ENCODE assay signal across 23 cellular contexts in genomic region chrX:9635805-9636204, GRCh38.
DNase-seq lines count a peak whose midpoint lies in the region; ATAC-seq and TF ChIP-seq lines count a peak whose summit lies in the region.
"Had no signal": no experiment of that assay in that cellular context is flagged by ENCODE, and none has a peak within 500 bp of the region (broad histone marks: within the 10 kb centered on the region; RNA-seq: fewer than 3 reads in every experiment).

No MANE protein-coding gene starts in this region.

- TF ChIP-seq CTCF in CD8-positive, alpha-beta T cell (IDR thresholded peaks at IDR 0.05) = no peak
- TF ChIP-seq CTCF in fibroblast of villous mesenchyme (IDR thresholded peaks at IDR 0.05; ENCODE audit: insufficient read depth, low read depth, low read length) (no peak), psoas muscle (IDR thresholded peaks at IDR 0.05) (no peak)

- POLR2A ChIA-PET in CD8-positive, alpha-beta T cell (lab: Charles Lee) = no interaction called here

- H3K9me3 ChIP-seq in CD8-positive, alpha-beta T cell (ENCODE audit: low read length) = no peaks in the 10 kb centered on the region
- H3K9me3 ChIP-seq in psoas muscle = no peaks in the 10 kb centered on the region
- H3K9me3 ChIP-seq: body of pancreas, spleen had no signal

- no peak overlapping the region for H3K4me3 Mint-ChIP-seq in CD8-positive, alpha-beta T cell
- H3K4me3 Mint-ChIP-seq: CD14-positive monocyte; stimulated activated memory B cell treated with anti-CD40 and anti-IgM and Interleukin-4, amounts not matched to agents 10 μg/mL and 1 μg/mL and 100 μg/mL, for 72 hours had no signal

- no peak for DNase-seq in CD8-positive, alpha-beta T cell
- peak; percentile 0 for DNase-seq in OCI-M1 (lab: John Stamatoyannopoulos, UW)
- DNase-seq in fibroblast of villous mesenchyme (ENCODE audit: low read depth) = peak; percentile 68
- DNase-seq in psoas muscle = no peak
- DNase-seq in putamen (ENCODE audit: low spot score) = no peak
- no peak for DNase-seq in AG08395 (ENCODE audit: low spot score)
- DNase-seq in Ammon's horn (ENCODE audit: low spot score) = no peak
- DNase-seq: ACHN; activated CD4-positive, alpha-beta T cell treated with anti-CD3 and anti-CD28 coated beads, Interleukin-2, amount 50 U/mL, for 48 hours; activated CD8-positive, alpha-beta memory T cell treated with anti-CD3 and anti-CD28 coated beads, Interleukin-2, amount 50 U/mL, for 48 hours; activated effector memory CD4-positive, alpha-beta T cell treated with anti-CD3 and anti-CD28 coated beads, Interleukin-2, amount 50 U/mL, for 16 hours; body of pancreas; erythroblast; kidney; NCI-H1417 treated with DMSO at 0.1 percent for 48 hours; NCI-H2081 treated with DMSO at 0.1 percent for 48 hours; NCI-H82; spleen; stimulated activated CD4-positive, alpha-beta T cell treated with anti-CD3 and anti-CD28 coated beads, Interleukin-2, amount 100 ng/mL, for 48 hours had no signal

- no peaks in the 10 kb centered on the region for H3K9me3 Mint-ChIP-seq in CD8-positive, alpha-beta T cell
- H3K9me3 Mint-ChIP-seq: CD14-positive monocyte; stimulated activated memory B cell treated with anti-CD40 and anti-IgM and Interleukin-4, amounts not matched to agents 10 μg/mL and 1 μg/mL and 100 μg/mL, for 72 hours had no signal

- 18 to 52% (median 40%) methylated on average over 4 of the region's 4 CpGs for WGBS in psoas muscle, 3 donors

- no peaks in the 10 kb centered on the region for H3K4me1 ChIP-seq in CD8-positive, alpha-beta T cell (ENCODE audit: insufficient read depth, low read length)
- H3K4me1 ChIP-seq in psoas muscle = no peaks in the 10 kb centered on the region
- H3K4me1 ChIP-seq: body of pancreas, spleen had no signal

- H3K4me3 ChIP-seq in CD8-positive, alpha-beta T cell (ENCODE audit: low read depth, low read length) = no peak overlapping the region
- H3K4me3 ChIP-seq in fibroblast of villous mesenchyme (ENCODE audit: low read depth, low read length) = no peak overlapping the region
- H3K4me3 ChIP-seq in psoas muscle = no peak overlapping the region
- H3K4me3 ChIP-seq: body of pancreas, spleen had no signal

- H3K27ac ChIP-seq in CD8-positive, alpha-beta T cell (ENCODE audit: low read depth, low read length) = no peak overlapping the region
- H3K27ac ChIP-seq in psoas muscle = no peak overlapping the region
- H3K27ac ChIP-seq: body of pancreas, spleen had no signal

- ATAC-seq in CD8-positive, alpha-beta T cell = no peak
- peak in 3 of 4 donors; percentile 42 to 60 (median 51) for ATAC-seq in psoas muscle
- ATAC-seq in HG03280 (IDR thresholded peaks at IDR 0.05; ENCODE audit: unreplicated experiment) = no peak
- ATAC-seq: body of pancreas; HCT116; stimulated activated memory B cell treated with anti-CD40 and anti-IgM and Interleukin-4, amounts not matched to agents 10 μg/mL and 1 μg/mL and 100 μg/mL, for 72 hours had no signal

- H3K27me3 Mint-ChIP-seq in CD8-positive, alpha-beta T cell (ENCODE audit: low read depth) = no peaks in the 10 kb centered on the region
- H3K27me3 Mint-ChIP-seq: stimulated activated memory B cell treated with anti-CD40 and anti-IgM and Interleukin-4, amounts not matched to agents 10 μg/mL and 1 μg/mL and 100 μg/mL, for 72 hours had no signal

- intact Hi-C loops in CD8-positive, alpha-beta T cell (cut with DNase I, micrococcal nuclease) = no loop called here
- intact Hi-C loops in psoas muscle (cut with DNase I) = no loop called here

- peaks cover 16% of the 10 kb centered on the region for H3K4me1 Mint-ChIP-seq in CD8-positive, alpha-beta T cell (ENCODE audit: low read depth)
- H3K4me1 Mint-ChIP-seq: CD14-positive monocyte had no signal

- H3K27me3 ChIP-seq in CD8-positive, alpha-beta T cell (ENCODE audit: insufficient read depth, low read length) = no peaks in the 10 kb centered on the region
- H3K27me3 ChIP-seq in psoas muscle (ENCODE audit: insufficient read depth in 3 of 3, low read length in 2 of 3) = no peaks in the 10 kb centered on the region
- H3K27me3 ChIP-seq: body of pancreas, spleen had no signal

- no peaks in the 10 kb centered on the region for H3K36me3 ChIP-seq in CD8-positive, alpha-beta T cell (ENCODE audit: insufficient read depth, low read length)
- H3K36me3 ChIP-seq in psoas muscle (ENCODE audit: insufficient read depth in 1 of 2, low read depth in 1 of 2) = no peaks in the 10 kb centered on the region
- H3K36me3 ChIP-seq: spleen had no signal

- H3K27ac Mint-ChIP-seq in CD8-positive, alpha-beta T cell = peak overlapping the region; percentile 64
- H3K27ac Mint-ChIP-seq: CD14-positive monocyte; stimulated activated memory B cell treated with anti-CD40 and anti-IgM and Interleukin-4, amounts not matched to agents 10 μg/mL and 1 μg/mL and 100 μg/mL, for 72 hours had no signal

- CTCF ChIA-PET in CD8-positive, alpha-beta T cell (lab: Charles Lee) = no interaction called here

- peaks cover 3% of the 10 kb centered on the region for H3K36me3 Mint-ChIP-seq in CD8-positive, alpha-beta T cell

Comparison
In these comparisons a context has a peak if more than half of its experiments do, and no peak if none do; other contexts are left out.
1. ATAC-seq: peak in psoas muscle (3 of 4); none in CD8-positive, alpha-beta T cell (single experiment) and HG03280 (single experiment).
2. DNase-seq: peak in OCI-M1 (single experiment) and fibroblast of villous mesenchyme (single experiment); none in CD8-positive, alpha-beta T cell (0 of 7), psoas muscle (0 of 2), putamen (single experiment), AG08395 (single experiment) and Ammon's horn (single experiment).